Comparison of ENCODE assay signal across 16 cellular contexts in the genomic region with DNA sequence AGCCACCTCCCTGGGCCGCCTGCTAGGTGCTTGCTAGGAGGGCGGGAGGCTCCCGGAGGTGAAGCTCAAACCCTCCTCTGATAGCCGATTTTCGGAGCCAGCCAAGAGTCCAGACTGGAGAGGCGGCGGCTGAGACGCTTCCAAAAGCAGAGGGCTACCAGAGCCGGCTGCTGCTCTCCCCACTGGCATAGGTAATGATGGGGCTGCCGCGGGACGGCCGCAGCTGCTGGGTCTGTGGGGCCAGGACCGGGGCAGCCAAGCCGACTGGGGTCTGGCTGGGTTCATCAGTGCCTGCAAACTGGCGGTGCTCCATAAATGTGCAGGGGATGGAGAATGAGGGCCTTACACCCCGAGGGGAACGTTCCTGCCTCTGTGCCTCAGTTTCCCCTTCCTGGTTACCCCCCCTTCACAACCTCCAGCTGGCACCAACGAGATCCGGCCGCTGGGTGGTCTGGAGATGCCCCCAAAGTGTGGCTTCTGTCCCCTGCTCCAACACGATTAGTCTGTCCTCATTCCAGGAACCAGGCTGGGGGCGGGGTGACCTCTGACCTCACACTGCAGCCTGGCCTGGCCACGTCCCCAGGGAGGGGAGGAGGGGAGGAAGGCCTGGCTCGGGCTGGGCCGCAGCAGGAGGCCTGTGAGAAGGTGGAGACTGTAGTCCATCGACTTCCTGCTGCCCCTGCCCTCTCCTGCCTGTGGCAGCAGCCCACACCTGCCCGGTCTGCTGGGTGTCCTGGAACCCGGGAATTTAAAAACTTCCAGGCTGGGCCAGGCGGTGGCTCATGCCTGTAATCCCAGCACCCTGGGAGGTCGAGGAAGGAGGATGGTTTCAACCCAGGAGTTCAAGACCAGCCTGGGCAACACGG. TPM values are rescaled to one million over a fixed set of nuclear protein-coding genes. Genes with fewer than 3 reads are reported as not detected.
A peak's percentile ranks its signal among the peaks of the same experiment; 100 is the strongest.
DNase-seq lines count a peak whose midpoint lies in the region; ATAC-seq, FAIRE-seq and TF ChIP-seq lines count a peak whose summit lies in the region.
"Had no signal": no experiment of that assay in that cellular context is flagged by ENCODE, and none has a peak within 500 bp of the region (broad histone marks: within the 10 kb centered on the region; RNA-seq: fewer than 3 reads in every experiment).

No MANE protein-coding gene starts in this region.

- no peak overlapping the region for H3K4me3 ChIP-seq in pancreas
- H3K4me3 ChIP-seq: adrenal gland, psoas muscle, transverse colon had no signal

- no peak for ATAC-seq in pancreas
- ATAC-seq in GM18861 (IDR thresholded peaks at IDR 0.05; ENCODE audit: unreplicated experiment), result no peak
- ATAC-seq: left cardiac atrium, psoas muscle, T-cell had no signal

- no peak overlapping the region for H3K27ac ChIP-seq in pancreas
- H3K27ac ChIP-seq: 22Rv1, adrenal gland, psoas muscle, transverse colon had no signal

- WGBS in pancreas, 2 donors, result 34 to 41% methylated on average over 31 to 32 of the region's 32 CpGs

- no peaks in the 10 kb centered on the region for H3K9me3 ChIP-seq in pancreas
- H3K9me3 ChIP-seq: adrenal gland, psoas muscle, transverse colon had no signal

- peaks cover 0 to 15% (median 4%) of the 10 kb centered on the region in 3 donors for H3K4me1 ChIP-seq in pancreas

- intact Hi-C loops in pancreas (cut with DNase I), result loop anchor here (2.0 to 10.0 kb wide), 4 partner anchors 56 to 216 kb away; a partner anchor contains a TSS

- TF ChIP-seq CTCF in endothelial cell (IDR thresholded peaks at IDR 0.05; ENCODE audit: unreplicated experiment) (no peak), pancreas (IDR thresholded peaks at IDR 0.05) (no peak)

- H3K27me3 Mint-ChIP-seq in endothelial cell (ENCODE audit: unreplicated experiment), result peaks cover 3% of the 10 kb centered on the region
- H3K27me3 Mint-ChIP-seq: T-cell had no signal

- H3K4me3 Mint-ChIP-seq in endothelial cell (ENCODE audit: unreplicated experiment), result peak overlapping the region; percentile 21
- H3K4me3 Mint-ChIP-seq: T-cell had no signal

- DNase-seq in DMS 273 (lab: John Stamatoyannopoulos, UW; ENCODE audit: unreplicated experiment), result peak; percentile 60
- no peak for DNase-seq in DMS 273 treated with DMSO at 0.1 percent for 48 hours (lab: John Stamatoyannopoulos, UW)
- DNase-seq in endothelial cell (ENCODE audit: low spot score), result no peak
- peak in 4 of 6 donors; percentile 36 to 74 (median 56) for DNase-seq in pancreas
- DNase-seq in dedifferentiated amniotic fluid mesenchymal stem cell (ENCODE audit: extremely low spot score), result no peak
- DNase-seq: DMS79 treated with DMSO at 0.1 percent for 48 hours, left cardiac atrium, NCI-H510A treated with DMSO at 0.1 percent for 48 hours, psoas muscle, T-cell, transverse colon had no signal

- FAIRE-seq in pancreas (lab: Jason Lieb, UNC), result no peak
- FAIRE-seq: endothelial cell of umbilical vein had no signal

- H3K36me3 ChIP-seq in pancreas, result no peaks in the 10 kb centered on the region
- H3K36me3 ChIP-seq: adrenal gland, transverse colon had no signal

- peaks cover 4% of the 10 kb centered on the region for H3K36me3 Mint-ChIP-seq in endothelial cell (ENCODE audit: low read depth, unreplicated experiment)
- H3K36me3 Mint-ChIP-seq: T-cell had no signal

- no peaks in the 10 kb centered on the region for H3K27me3 ChIP-seq in pancreas
- H3K27me3 ChIP-seq: adrenal gland had no signal

- no peaks in the 10 kb centered on the region for H3K9me3 Mint-ChIP-seq in endothelial cell (ENCODE audit: unreplicated experiment)
- H3K9me3 Mint-ChIP-seq: T-cell had no signal

- H3K27ac Mint-ChIP-seq in endothelial cell (ENCODE audit: unreplicated experiment), result no peak overlapping the region
- H3K27ac Mint-ChIP-seq: T-cell had no signal

- H3K4me1 Mint-ChIP-seq in endothelial cell (ENCODE audit: unreplicated experiment), result peaks cover 4% of the 10 kb centered on the region

RNA-seq across cellular contexts. Expression of a gene that starts 3.8 kb away (rescaled TPM):
- total RNA-seq in endothelial cell (ENCODE audit: unreplicated experiment) (53.1 TPM), pancreas (10 to 100 TPM; 12.3 to 26.2 (median 19.0) TPM)
- 10 to 100 TPM; 75.1 to 84.8 TPM for polyA plus RNA-seq in pancreas

RNA-seq across cellular contexts. Expression of a gene that starts 19.9 kb away (rescaled TPM):
- total RNA-seq in endothelial cell (ENCODE audit: unreplicated experiment) (0.95 TPM), pancreas (not detected)
- polyA plus RNA-seq in pancreas, result under 1 TPM; 0.08 to 0.09 TPM
- total RNA-seq: activated CD8-positive, alpha-beta memory T cell treated with anti-CD3 and anti-CD28 coated beads for 36 hours had no signal

RNA-seq across cellular contexts. Expression of a gene that starts 40.6 kb away (rescaled TPM):
- total RNA-seq in endothelial cell (ENCODE audit: unreplicated experiment) (182 TPM), pancreas (10 to 100 TPM; 65.9 to 99.1 (median 83.7) TPM)
- 100 to 1,000 TPM; 385 to 448 TPM for polyA plus RNA-seq in pancreas

RNA-seq across cellular contexts. Expression of a gene that starts 41.0 kb away (rescaled TPM):
- total RNA-seq in endothelial cell (ENCODE audit: unreplicated experiment) (not detected), pancreas (not detected)
- polyA plus RNA-seq in pancreas, result not detected
- total RNA-seq: activated CD8-positive, alpha-beta memory T cell treated with anti-CD3 and anti-CD28 coated beads for 36 hours; adrenal gland; endothelial cell of umbilical vein; left cardiac atrium; psoas muscle; T-cell; transverse colon had no signal
- polyA plus RNA-seq: adrenal gland, endothelial cell of umbilical vein, psoas muscle had no signal

RNA-seq across cellular contexts. Expression of a gene that starts 46.0 kb away (rescaled TPM):
- total RNA-seq in endothelial cell (ENCODE audit: unreplicated experiment), result 456 TPM
- total RNA-seq in pancreas, result 10 to 100 TPM; 46.4 to 73.8 (median 56.2) TPM
- polyA plus RNA-seq in pancreas, result 10 to 100 TPM; 20.4 to 40.9 TPM

Comparison
In these comparisons a context has a peak if more than half of its experiments do, and no peak if none do; other contexts are left out.
1. DNase-seq: peak in DMS 273 (single experiment) and pancreas (4 of 6); none in DMS 273 treated with DMSO at 0.1 percent for 48 hours (single experiment), endothelial cell (single experiment) and dedifferentiated amniotic fluid mesenchymal stem cell (single experiment).